11 cellular contexts compared by ENCODE assay signal in the genomic region with DNA sequence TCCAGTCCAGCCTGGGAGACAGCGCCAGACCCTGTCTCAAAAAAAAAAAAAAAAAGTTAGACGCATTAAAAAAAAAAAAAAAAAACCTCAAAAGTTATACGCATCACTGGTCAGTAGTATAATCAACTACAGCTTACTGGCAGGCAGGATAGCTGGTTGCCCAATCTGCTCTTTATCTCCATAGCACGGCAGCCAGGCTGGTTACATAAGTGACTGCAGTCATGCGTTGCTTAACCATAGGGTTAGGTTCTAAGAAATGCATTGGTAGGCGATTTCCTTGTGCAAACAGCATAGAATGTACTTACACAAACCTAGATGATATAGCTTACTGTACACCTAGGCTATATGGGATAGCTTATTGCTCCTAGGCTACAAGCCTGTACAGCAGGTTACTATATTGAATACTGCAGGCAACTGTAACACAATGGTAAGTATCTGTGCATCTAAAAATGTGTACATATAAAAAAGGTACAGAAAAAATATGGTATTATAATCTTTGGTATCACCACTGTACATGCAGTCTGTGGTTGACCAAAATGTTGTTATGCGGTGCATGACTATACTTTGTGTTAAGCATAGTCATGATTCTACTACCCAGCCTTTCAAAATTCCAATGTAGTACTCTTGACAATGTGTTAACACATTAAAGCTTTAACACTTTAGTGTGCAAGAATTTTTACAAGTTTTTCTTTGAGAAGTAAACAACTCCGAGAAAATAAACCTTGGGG. TPM values are rescaled to one million over a fixed set of nuclear protein-coding genes. Genes with fewer than 3 reads are reported as not detected.
DNase-seq lines count a peak whose midpoint lies in the region; ATAC-seq and TF ChIP-seq lines count a peak whose summit lies in the region.
"Had no signal": no experiment of that assay in that cellular context is flagged by ENCODE, and none has a peak within 500 bp of the region (broad histone marks: within the 10 kb centered on the region; RNA-seq: fewer than 3 reads in every experiment).

No MANE protein-coding gene starts in this region.

- CTCF ChIA-PET in OCI-LY7 (lab: Charles Lee; ENCODE audit: unreplicated experiment) = no interaction called here

- DNase-seq in HuH-7.5 (ENCODE audit: low spot score) = peak; percentile 46
- DNase-seq in SKM-1 (lab: John Stamatoyannopoulos, UW; ENCODE audit: unreplicated experiment) = peak; percentile 39
- DNase-seq in heart left ventricle = peak in 1 of 5 donors; percentile 25
- DNase-seq in stomach = peak; percentile 73
- no peak for DNase-seq in stimulated activated naive CD8-positive, alpha-beta T cell treated with anti-CD3 and anti-CD28 coated beads, Interleukin-15, Interleukin-2, amounts not matched to agents 100 U/mL and 50 U/mL, for 24 hours
- DNase-seq in OCI-LY7 (ENCODE audit: low spot score) = no peak
- DNase-seq: activated CD4-positive, alpha-beta T cell treated with anti-CD3 and anti-CD28 coated beads, Interleukin-2, amount 10 ng/mL, durations not matched to agents 7 days and 5 days; amniotic stem cell; esophagus squamous epithelium had no signal

- no peak overlapping the region for H3K4me2 ChIP-seq in OCI-LY7 (ENCODE audit: low read length)

- TF ChIP-seq POLR2A in heart left ventricle (IDR thresholded peaks at IDR 0.05) (no peak), stomach (IDR thresholded peaks at IDR 0.05) (no peak)

- H3K27me3 ChIP-seq in heart left ventricle (no peaks in the 10 kb centered on the region), stomach (no peaks in the 10 kb centered on the region)
- H3K27me3 ChIP-seq: esophagus squamous epithelium had no signal

- intact Hi-C loops in heart left ventricle (cut with DNase I) = no loop called here
- intact Hi-C loops in stomach (cut with DNase I; ENCODE audit: low total_unique reads) = no loop called here
- intact Hi-C loops in OCI-LY7 (cut with micrococcal nuclease; ENCODE audit: unreplicated experiment) = no loop called here

- peak; percentile 71 to 82 (median 75) for ATAC-seq in heart left ventricle
- ATAC-seq in stimulated activated naive CD8-positive, alpha-beta T cell treated with anti-CD3 and anti-CD28 coated beads, Interleukin-15, Interleukin-2, amounts not matched to agents 100 U/mL and 50 U/mL, for 24 hours = no peak
- no peak for ATAC-seq in HG03565 (IDR thresholded peaks at IDR 0.05; ENCODE audit: unreplicated experiment)
- ATAC-seq: Panc1 had no signal

- H3K4me3 ChIP-seq in heart left ventricle (no peak overlapping the region), stomach (no peak overlapping the region), OCI-LY7 (ENCODE audit: low read depth, low read length, poor library complexity, severe bottlenecking) (no peak overlapping the region)
- H3K4me3 ChIP-seq: esophagus squamous epithelium had no signal

- H3K36me3 ChIP-seq in heart left ventricle (peaks cover 0 to 18% (median 0%) of the 10 kb centered on the region in 9 donors), stomach (peaks cover 0 to 14% (median 5%) of the 10 kb centered on the region in 4 donors), OCI-LY7 (ENCODE audit: insufficient read depth, low read length) (peaks cover 34% of the 10 kb centered on the region)

- H3K27ac ChIP-seq in heart left ventricle (no peak overlapping the region), stomach (no peak overlapping the region), OCI-LY7 (ENCODE audit: low read depth, low read length, poor library complexity, severe bottlenecking) (no peak overlapping the region)

- no peak overlapping the region for H2AFZ ChIP-seq in OCI-LY7 (ENCODE audit: low read length)

- POLR2A ChIA-PET in OCI-LY7 (lab: Charles Lee) = interaction anchor here (0.6 to 0.7 kb wide), 2 partner anchors 244 to 485 kb away, joined by 3 to 6 read pairs; no protein-coding TSS in a partner anchor

- H3K4me1 ChIP-seq in heart left ventricle = no peaks in the 10 kb centered on the region
- H3K4me1 ChIP-seq in stomach = no peaks in the 10 kb centered on the region
- H3K4me1 ChIP-seq in OCI-LY7 (ENCODE audit: insufficient read depth, low read length, poor library complexity, severe bottlenecking) = no peaks in the 10 kb centered on the region

- no peaks in the 10 kb centered on the region for H4K20me1 ChIP-seq in OCI-LY7 (ENCODE audit: insufficient read depth, low read length)

- no peak for TF ChIP-seq CTCF in heart left ventricle (IDR thresholded peaks at IDR 0.05)
- TF ChIP-seq CTCF in stomach (IDR thresholded peaks at IDR 0.05) = no peak
- no peak for TF ChIP-seq CTCF in OCI-LY7 (conservative IDR thresholded peaks at IDR 0.05; ENCODE audit: low read length)

- H3K79me2 ChIP-seq in OCI-LY7 (ENCODE audit: insufficient read depth, low read depth, low read length) = no peaks in the 10 kb centered on the region

- no TSS peak for BruUV-seq in OCI-LY7 (replicated peaks; lab: Mats Ljungman, UMichigan)

- TF ChIP-seq EP300 in stomach (IDR thresholded peaks at IDR 0.05) = no peak

- no peaks in the 10 kb centered on the region for H3K9me3 ChIP-seq in heart left ventricle
- H3K9me3 ChIP-seq in stomach = no peaks in the 10 kb centered on the region
- no peaks in the 10 kb centered on the region for H3K9me3 ChIP-seq in OCI-LY7 (ENCODE audit: low read length)
- H3K9me3 ChIP-seq: esophagus squamous epithelium had no signal

- no peaks in the 10 kb centered on the region for H3K9me2 ChIP-seq in OCI-LY7 (ENCODE audit: insufficient read depth, low read length)

- 83 to 91% (median 87%) methylated on average over 8 of the region's 8 CpGs for WGBS in heart left ventricle, 4 donors
- 55 to 73% (median 69%) methylated on average over 7 to 8 of the region's 8 CpGs for WGBS in stomach, 5 donors

RNA-seq across cellular contexts. Expression of gene L2HGDH, which starts 8.1 kb away (rescaled TPM):
- total RNA-seq in heart left ventricle (10 to 100 TPM in 3 of 9 donors, 1 to 10 TPM in 6; 6.5 to 12.2 (median 9.1) TPM), stomach (10 to 100 TPM in 2 of 5 donors, 1 to 10 TPM in 3; 1.2 to 31.7 (median 8.7) TPM), OCI-LY7 (2022) (14.6 and 19.8 TPM in 2 replicates)
- polyA plus RNA-seq in heart left ventricle (10 to 100 TPM in 1 of 2 donors, 1 to 10 TPM in 1; 2.5 to 10.6 TPM), stomach (1 to 10 TPM; 1.4 to 3.5 (median 2.9) TPM)
- total RNA-seq in OCI-LY7 (2014; rRNA removed; shearing (Covaris generic)) = 8.7 and 10.0 TPM in 2 replicates

RNA-seq across cellular contexts. Expression of gene DMAC2L, which starts 8.2 kb away (rescaled TPM):
- total RNA-seq in heart left ventricle (10 to 100 TPM; 12.6 to 29.9 (median 23.7) TPM), stomach (10 to 100 TPM in 2 of 5 donors, 1 to 10 TPM in 3; 1.3 to 83.4 (median 9.0) TPM), OCI-LY7 (2022) (31.3 and 33.0 TPM in 2 replicates)
- polyA plus RNA-seq in heart left ventricle (10 to 100 TPM; 16.0 to 19.8 TPM), stomach (10 to 100 TPM; 13.5 to 34.7 (median 18.5) TPM)
- 5.8 and 13.8 TPM in 2 replicates for total RNA-seq in OCI-LY7 (2014; rRNA removed; shearing (Covaris generic))

Comparison
In these comparisons a context has a peak if more than half of its experiments do, and no peak if none do; other contexts are left out.
1. DNase-seq: peak in HuH-7.5 (single experiment), SKM-1 (single experiment) and stomach (single experiment); none in stimulated activated naive CD8-positive, alpha-beta T cell treated with anti-CD3 and anti-CD28 coated beads, Interleukin-15, Interleukin-2, amounts not matched to agents 100 U/mL and 50 U/mL, for 24 hours (single experiment) and OCI-LY7 (single experiment).
2. ATAC-seq: peak in heart left ventricle (4 of 4); none in stimulated activated naive CD8-positive, alpha-beta T cell treated with anti-CD3 and anti-CD28 coated beads, Interleukin-15, Interleukin-2, amounts not matched to agents 100 U/mL and 50 U/mL, for 24 hours (single experiment) and HG03565 (single experiment).